9 cellular contexts compared by ENCODE assay signal in genomic region chr10:67837519-67838314, GRCh38. TPM values are rescaled to one million over a fixed set of nuclear protein-coding genes. Genes with fewer than 3 reads are reported as not detected.
DNase-seq lines count a peak whose midpoint lies in the region; ATAC-seq, FAIRE-seq and TF ChIP-seq lines count a peak whose summit lies in the region.
"Had no signal": no experiment of that assay in that cellular context is flagged by ENCODE, and none has a peak within 500 bp of the region (broad histone marks: within the 10 kb centered on the region; RNA-seq: fewer than 3 reads in every experiment).

TSS of gene DNAJC12 (minus strand) at chr10:67838188. CDS start at chr10:67838011, 177 bp downstream.

- intact Hi-C loops in left ventricle myocardium inferior (cut with micrococcal nuclease), result no loop called here
- intact Hi-C loops in sigmoid colon (cut with DNase I), result no loop called here

- TF ChIP-seq CTCF in left ventricle myocardium inferior (IDR thresholded peaks at IDR 0.05; ENCODE audit: borderline replicate concordance), result no peak
- TF ChIP-seq CTCF in sigmoid colon (IDR thresholded peaks at IDR 0.05), result no peak

- peak within 1 kb of the TSS; percentile 10 for H3K27ac Mint-ChIP-seq in activated CD8-positive, alpha-beta T cell treated with anti-CD3 and anti-CD28 coated beads, Interleukin-2, amount 10 ng/mL, durations not matched to agents 7 days and 5 days

- H3K27me3 ChIP-seq in left ventricle myocardium inferior (ENCODE audit: low read depth) (no peaks in the 10 kb centered on the region), sigmoid colon (no peaks in the 10 kb centered on the region)
- H3K27me3 ChIP-seq: BLaER1 had no signal

- no peak for FAIRE-seq in GM12892 (lab: Jason Lieb, UNC)

- H3K4me1 Mint-ChIP-seq in activated CD8-positive, alpha-beta T cell treated with anti-CD3 and anti-CD28 coated beads, Interleukin-2, amount 10 ng/mL, durations not matched to agents 7 days and 5 days (ENCODE audit: low read depth), result peaks cover 13% of the 10 kb centered on the region

- DNase-seq in NCI-H2107 treated with DMSO at 0.1 percent for 48 hours (lab: John Stamatoyannopoulos, UW; ENCODE audit: unreplicated experiment), result peak; percentile 85
- no peak for DNase-seq in NCI-H2107 (lab: John Stamatoyannopoulos, UW)
- peak; percentile 57 for DNase-seq in NCI-H2227 treated with DMSO at 0.1 percent for 48 hours (lab: John Stamatoyannopoulos, UW)
- no peak for DNase-seq in activated CD8-positive, alpha-beta T cell treated with anti-CD3 and anti-CD28 coated beads, Interleukin-2, amount 10 ng/mL, durations not matched to agents 7 days and 5 days
- DNase-seq in left ventricle myocardium inferior, result no peak
- no peak for DNase-seq in sigmoid colon
- DNase-seq in GM12892 (ENCODE audit: insufficient read length), result no peak

- peak within 1 kb of the TSS; percentile 58 for H3K4me3 Mint-ChIP-seq in activated CD8-positive, alpha-beta T cell treated with anti-CD3 and anti-CD28 coated beads, Interleukin-2, amount 10 ng/mL, durations not matched to agents 7 days and 5 days

- peaks cover 5% of the 10 kb centered on the region for H3K9me3 Mint-ChIP-seq in activated CD8-positive, alpha-beta T cell treated with anti-CD3 and anti-CD28 coated beads, Interleukin-2, amount 10 ng/mL, durations not matched to agents 7 days and 5 days (ENCODE audit: insufficient read depth)

- 12 to 32% methylated on average over 5 of the region's 5 CpGs for WGBS in sigmoid colon, 2 donors

- no peak for TF ChIP-seq POLR2A in sigmoid colon (IDR thresholded peaks at IDR 0.05)
- no peak for TF ChIP-seq POLR2A in GM12892 (IDR thresholded peaks at IDR 0.05; ENCODE audit: low read depth, low read length)

- no peaks in the 10 kb centered on the region for H3K36me3 Mint-ChIP-seq in activated CD8-positive, alpha-beta T cell treated with anti-CD3 and anti-CD28 coated beads, Interleukin-2, amount 10 ng/mL, durations not matched to agents 7 days and 5 days (ENCODE audit: low read depth)

- peaks cover 6% of the 10 kb centered on the region for H3K4me1 ChIP-seq in left ventricle myocardium inferior
- peaks cover 0 to 11% (median 1%) of the 10 kb centered on the region in 4 donors for H3K4me1 ChIP-seq in sigmoid colon
- H3K4me1 ChIP-seq: BLaER1 had no signal

- no peak for TF ChIP-seq EP300 in sigmoid colon (IDR thresholded peaks at IDR 0.05)

- H3K4me3 ChIP-seq in left ventricle myocardium inferior (peak within 1 kb of the TSS; percentile 65), sigmoid colon (peak within 1 kb of the TSS; percentile 21 to 44 (median 34))
- H3K4me3 ChIP-seq: BLaER1 had no signal

- H3K36me3 ChIP-seq in left ventricle myocardium inferior (no peaks in the 10 kb centered on the region), sigmoid colon (no peaks in the 10 kb centered on the region)
- H3K36me3 ChIP-seq: BLaER1 had no signal

- peak; percentile 85 for ATAC-seq in HG02852 (IDR thresholded peaks at IDR 0.05; ENCODE audit: unreplicated experiment)
- ATAC-seq in activated CD8-positive, alpha-beta T cell treated with anti-CD3 and anti-CD28 coated beads, Interleukin-2, amount 10 ng/mL, durations not matched to agents 7 days and 5 days, result peak; percentile 91

- H3K9me3 ChIP-seq in left ventricle myocardium inferior (replicated peaks) (peaks cover 14% of the 10 kb centered on the region), sigmoid colon (no peaks in the 10 kb centered on the region)

- H3K27me3 Mint-ChIP-seq in activated CD8-positive, alpha-beta T cell treated with anti-CD3 and anti-CD28 coated beads, Interleukin-2, amount 10 ng/mL, durations not matched to agents 7 days and 5 days (ENCODE audit: low read depth), result no peaks in the 10 kb centered on the region

- H3K27ac ChIP-seq in left ventricle myocardium inferior (replicated peaks) (peak within 1 kb of the TSS; percentile 46), sigmoid colon (peak within 1 kb of the TSS in 3 of 4 donors; percentile 27 to 41 (median 41))
- H3K27ac ChIP-seq: BLaER1 had no signal

- CTCF ChIA-PET in activated CD8-positive, alpha-beta T cell treated with anti-CD3 and anti-CD28 coated beads, Interleukin-2, amount 10 ng/mL, durations not matched to agents 7 days and 5 days (lab: Charles Lee), result interaction anchor here (1.7 to 2.1 kb wide), 4 partner anchors 10 to 49 kb away, joined by 4 to 10 read pairs (median 7); no protein-coding TSS in a partner anchor

- POLR2A ChIA-PET in activated CD8-positive, alpha-beta T cell treated with anti-CD3 and anti-CD28 coated beads, Interleukin-2, amount 10 ng/mL, durations not matched to agents 7 days and 5 days (lab: Charles Lee), result interaction anchor here (0.8 to 1.5 kb wide), 2 partner anchors 12 to 48 kb away, joined by 3 to 9 read pairs; no protein-coding TSS in a partner anchor

RNA-seq across cellular contexts. Expression of gene DNAJC12, which starts in this region (rescaled TPM):
- total RNA-seq in activated CD8-positive, alpha-beta T cell treated with anti-CD3 and anti-CD28 coated beads, Interleukin-2, amount 10 ng/mL, durations not matched to agents 7 days and 5 days, result 1 to 10 TPM; 2.6 to 3.0 TPM
- total RNA-seq in left ventricle myocardium inferior (6.1 TPM), sigmoid colon (10 to 100 TPM in 3 of 4 donors, 1 to 10 TPM in 1; 7.2 to 18.5 (median 11.4) TPM)
- polyA plus RNA-seq in sigmoid colon, result 10 to 100 TPM; 10.5 to 51.1 (median 51.1) TPM
- 1.5 TPM for polyA plus RNA-seq in GM12892 (2012; ENCODE audit: missing spikeins)

Comparison
In these comparisons a context has a peak if more than half of its experiments do, and no peak if none do; other contexts are left out.
1. DNase-seq: peak in NCI-H2107 treated with DMSO at 0.1 percent for 48 hours (single experiment) and NCI-H2227 treated with DMSO at 0.1 percent for 48 hours (single experiment); none in NCI-H2107 (single experiment), activated CD8-positive, alpha-beta T cell treated with anti-CD3 and anti-CD28 coated beads, Interleukin-2, amount 10 ng/mL, durations not matched to agents 7 days and 5 days (single experiment), left ventricle myocardium inferior (single experiment), sigmoid colon (single experiment) and GM12892 (single experiment).